16 cellular contexts compared by ENCODE assay signal in genomic region chr10:17386616-17387075, GRCh38.
DNase-seq lines count a peak whose midpoint lies in the region; ATAC-seq and TF ChIP-seq lines count a peak whose summit lies in the region.
"Had no signal": no experiment of that assay in that cellular context is flagged by ENCODE, and none has a peak within 500 bp of the region (broad histone marks: within the 10 kb centered on the region; RNA-seq: fewer than 3 reads in every experiment).

No MANE protein-coding gene starts in this region.

- 87 to 92% (median 91%) methylated on average over 14 to 15 of the region's 15 CpGs for WGBS in spleen, 5 donors

- peaks cover 8% of the 10 kb centered on the region for H3K36me3 Mint-ChIP-seq in progenitor cell of endocrine pancreas (ENCODE audit: insufficient read depth)
- H3K36me3 Mint-ChIP-seq in stimulated activated memory B cell treated with anti-CD40 and anti-IgM and Interleukin-4, amounts not matched to agents 10 μg/mL and 1 μg/mL and 100 μg/mL, for 72 hours = no peaks in the 10 kb centered on the region
- H3K36me3 Mint-ChIP-seq: activated naive CD4-positive, alpha-beta T cell treated with anti-CD3 and anti-CD28 coated beads, Interleukin-2, amount 10 ng/mL, durations not matched to agents 7 days and 5 days had no signal

- peak overlapping the region; percentile 88 for H3K4me3 ChIP-seq in LNCaP clone FGC (ENCODE audit: low read depth, low read length)
- H3K4me3 ChIP-seq in epithelial cell of esophagus (ENCODE audit: low read length) = no peak overlapping the region
- H3K4me3 ChIP-seq in spleen = no peak overlapping the region
- H3K4me3 ChIP-seq: lower lobe of right lung, suprapubic skin had no signal

- no peak overlapping the region for H3K27ac ChIP-seq in spleen
- H3K27ac ChIP-seq: lower lobe of right lung, neutrophil, suprapubic skin had no signal

- DNase-seq in LNCaP clone FGC (ENCODE audit: low read depth) (peak; percentile 99), NCI-H510A treated with DMSO at 0.1 percent for 48 hours (lab: John Stamatoyannopoulos, UW) (peak; percentile 81), epithelial cell of esophagus (ENCODE audit: low read depth) (peak; percentile 24), progenitor cell of endocrine pancreas (ENCODE audit: low spot score, unreplicated experiment) (no peak), NCI-H1105 treated with DMSO at 0.1 percent for 48 hours (lab: John Stamatoyannopoulos, UW) (no peak), spleen (no peak)
- DNase-seq: activated B cell treated with CpG ODN at 0.5 μM for 24 hours; activated naive CD4-positive, alpha-beta T cell treated with anti-CD3 and anti-CD28 coated beads, Interleukin-2, amount 10 ng/mL, durations not matched to agents 7 days and 5 days; CD4-positive, CD25-positive, alpha-beta regulatory T cell; lower lobe of right lung; MV-4-11 had no signal

- no peaks in the 10 kb centered on the region for H3K4me1 ChIP-seq in spleen

- intact Hi-C loops in spleen (cut with DNase I; ENCODE audit: low total_unique reads) = no loop called here

- H3K4me1 Mint-ChIP-seq in progenitor cell of endocrine pancreas (ENCODE audit: low read depth) = peaks cover 37% of the 10 kb centered on the region
- no peaks in the 10 kb centered on the region for H3K4me1 Mint-ChIP-seq in stimulated activated memory B cell treated with anti-CD40 and anti-IgM and Interleukin-4, amounts not matched to agents 10 μg/mL and 1 μg/mL and 100 μg/mL, for 72 hours
- H3K4me1 Mint-ChIP-seq: activated B cell treated with CpG ODN at 0.5 μM for 24 hours; activated naive CD4-positive, alpha-beta T cell treated with anti-CD3 and anti-CD28 coated beads, Interleukin-2, amount 10 ng/mL, durations not matched to agents 7 days and 5 days; central memory CD8-positive, alpha-beta T cell had no signal

- no peaks in the 10 kb centered on the region for H3K36me3 ChIP-seq in spleen
- H3K36me3 ChIP-seq: lower lobe of right lung, neutrophil, suprapubic skin had no signal

- H3K9me3 ChIP-seq in spleen = peaks cover 0 to 5% (median 0%) of the 10 kb centered on the region in 8 donors
- H3K9me3 ChIP-seq: lower lobe of right lung, neutrophil, suprapubic skin had no signal

- H3K27me3 ChIP-seq in spleen (replicated peaks in 1 of 7) = no peaks in the 10 kb centered on the region
- H3K27me3 ChIP-seq: neutrophil, suprapubic skin had no signal

- H3K4me3 Mint-ChIP-seq in progenitor cell of endocrine pancreas (ENCODE audit: low read depth) = no peak overlapping the region
- H3K4me3 Mint-ChIP-seq in stimulated activated memory B cell treated with anti-CD40 and anti-IgM and Interleukin-4, amounts not matched to agents 10 μg/mL and 1 μg/mL and 100 μg/mL, for 72 hours = no peak overlapping the region
- H3K4me3 Mint-ChIP-seq: activated B cell treated with CpG ODN at 0.5 μM for 24 hours; activated naive CD4-positive, alpha-beta T cell treated with anti-CD3 and anti-CD28 coated beads, Interleukin-2, amount 10 ng/mL, durations not matched to agents 7 days and 5 days; CD4-positive, CD25-positive, alpha-beta regulatory T cell; central memory CD8-positive, alpha-beta T cell had no signal

- no peaks in the 10 kb centered on the region for H3K27me3 Mint-ChIP-seq in progenitor cell of endocrine pancreas
- no peaks in the 10 kb centered on the region for H3K27me3 Mint-ChIP-seq in stimulated activated memory B cell treated with anti-CD40 and anti-IgM and Interleukin-4, amounts not matched to agents 10 μg/mL and 1 μg/mL and 100 μg/mL, for 72 hours
- H3K27me3 Mint-ChIP-seq: activated B cell treated with CpG ODN at 0.5 μM for 24 hours; activated naive CD4-positive, alpha-beta T cell treated with anti-CD3 and anti-CD28 coated beads, Interleukin-2, amount 10 ng/mL, durations not matched to agents 7 days and 5 days; CD4-positive, CD25-positive, alpha-beta regulatory T cell; central memory CD8-positive, alpha-beta T cell had no signal

- TF ChIP-seq CTCF in LNCaP clone FGC (IDR thresholded peaks at IDR 0.05; ENCODE audit: control insufficient read depth, extremely low read depth, insufficient read depth) = no peak
- TF ChIP-seq CTCF in epithelial cell of esophagus (IDR thresholded peaks at IDR 0.05; ENCODE audit: insufficient read depth, low read depth, low read length, missing control alignments) = no peak
- no peak for TF ChIP-seq CTCF in progenitor cell of endocrine pancreas (IDR thresholded peaks at IDR 0.05; ENCODE audit: unreplicated experiment)
- no peak for TF ChIP-seq CTCF in spleen (IDR thresholded peaks at IDR 0.05 in 8 of 11, conservative IDR thresholded peaks at IDR 0.05 in 3 of 11)

- no peak for ATAC-seq in GM21529 (IDR thresholded peaks at IDR 0.05; ENCODE audit: unreplicated experiment)
- ATAC-seq in stimulated activated memory B cell treated with anti-CD40 and anti-IgM and Interleukin-4, amounts not matched to agents 10 μg/mL and 1 μg/mL and 100 μg/mL, for 72 hours = no peak
- ATAC-seq: lower lobe of right lung had no signal

- TF ChIP-seq POLR2A in spleen (IDR thresholded peaks at IDR 0.05) = no peak

- peaks cover 7% of the 10 kb centered on the region for H3K9me3 Mint-ChIP-seq in progenitor cell of endocrine pancreas (ENCODE audit: low read depth)
- peaks cover 5% of the 10 kb centered on the region for H3K9me3 Mint-ChIP-seq in stimulated activated memory B cell treated with anti-CD40 and anti-IgM and Interleukin-4, amounts not matched to agents 10 μg/mL and 1 μg/mL and 100 μg/mL, for 72 hours
- H3K9me3 Mint-ChIP-seq: activated B cell treated with CpG ODN at 0.5 μM for 24 hours; activated naive CD4-positive, alpha-beta T cell treated with anti-CD3 and anti-CD28 coated beads, Interleukin-2, amount 10 ng/mL, durations not matched to agents 7 days and 5 days; CD4-positive, CD25-positive, alpha-beta regulatory T cell; central memory CD8-positive, alpha-beta T cell had no signal

- peak overlapping the region; percentile 74 for H3K27ac Mint-ChIP-seq in progenitor cell of endocrine pancreas
- H3K27ac Mint-ChIP-seq in stimulated activated memory B cell treated with anti-CD40 and anti-IgM and Interleukin-4, amounts not matched to agents 10 μg/mL and 1 μg/mL and 100 μg/mL, for 72 hours = no peak overlapping the region
- H3K27ac Mint-ChIP-seq: activated B cell treated with CpG ODN at 0.5 μM for 24 hours; activated naive CD4-positive, alpha-beta T cell treated with anti-CD3 and anti-CD28 coated beads, Interleukin-2, amount 10 ng/mL, durations not matched to agents 7 days and 5 days had no signal

Comparison
In these comparisons a context has a peak if more than half of its experiments do, and no peak if none do; other contexts are left out.
1. DNase-seq: peak in LNCaP clone FGC (single experiment), NCI-H510A treated with DMSO at 0.1 percent for 48 hours (single experiment) and epithelial cell of esophagus (single experiment); none in progenitor cell of endocrine pancreas (single experiment), NCI-H1105 treated with DMSO at 0.1 percent for 48 hours (single experiment) and spleen (single experiment).